Comparison of ENCODE assay signal across 2 cellular contexts in genomic region chr10:101939273-101939635, GRCh38.
A peak's percentile ranks its signal among the peaks of the same experiment; 100 is the strongest.
TF ChIP-seq lines count a peak whose summit lies in the region.

No MANE protein-coding gene starts in this region.

TF ChIP-seq in A549, 52 proteins besides CTCF, POLR2A, EP300 and RAD21 (continued from another document and continues in another):
- TF ChIP-seq CBX2 (IDR thresholded peaks at IDR 0.05; ENCODE audit: borderline replicate concordance, low read depth) (no peak), HDAC2 (IDR thresholded peaks at IDR 0.05) (no peak), JUNB (IDR thresholded peaks at IDR 0.05) (peak; percentile 88), ZC3H11A (IDR thresholded peaks at IDR 0.05) (no peak), REST (IDR thresholded peaks at IDR 0.05) (no peak), HEYL (CRISPR knock-in tag; IDR thresholded peaks at IDR 0.05) (no peak), CHD2 (IDR thresholded peaks at IDR 0.05; ENCODE audit: low read length, partially characterized antibody) (no peak), MAX (IDR thresholded peaks at IDR 0.05) (no peak), KDM5A (IDR thresholded peaks at IDR 0.05) (no peak), ATOH8 (CRISPR knock-in tag; IDR thresholded peaks at IDR 0.05; ENCODE audit: low read depth) (no peak), RCOR1 (IDR thresholded peaks at IDR 0.05; ENCODE audit: low read depth, low read length) (no peak), CHD4 (IDR thresholded peaks at IDR 0.05; ENCODE audit: borderline replicate concordance) (no peak), SREBF2 (IDR thresholded peaks at IDR 0.05) (no peak), SMC3 (IDR thresholded peaks at IDR 0.05) (no peak), BHLHE40 (IDR thresholded peaks at IDR 0.05; ENCODE audit: low read depth, low read length) (no peak), KDM1A (IDR thresholded peaks at IDR 0.05; ENCODE audit: low read depth) (no peak), TFCP2L1 (CRISPR knock-in tag; IDR thresholded peaks at IDR 0.05) (no peak), ELK1 (IDR thresholded peaks at IDR 0.05; ENCODE audit: low read depth, low read length) (no peak), MAFK (IDR thresholded peaks at IDR 0.05; ENCODE audit: partially characterized antibody) (peak; percentile 4), FOSB (CRISPR knock-in tag; IDR thresholded peaks at IDR 0.05) (no peak), MYC (IDR thresholded peaks at IDR 0.05; ENCODE audit: borderline replicate concordance, low read length) (no peak), USF2 (IDR thresholded peaks at IDR 0.05) (no peak), NPAS2 (CRISPR knock-in tag; IDR thresholded peaks at IDR 0.05; ENCODE audit: borderline replicate concordance) (no peak), POLR2AphosphoS2 (conservative IDR thresholded peaks at IDR 0.05; ENCODE audit: low read length) (no peak), E2F6 (IDR thresholded peaks at IDR 0.05; ENCODE audit: borderline replicate concordance, low read depth) (no peak), TP53 (CRISPR knock-in tag; IDR thresholded peaks at IDR 0.05) (no peak), CEBPB (IDR thresholded peaks at IDR 0.05) (peak; percentile 85 to 90), ZSCAN20 (CRISPR knock-in tag; IDR thresholded peaks at IDR 0.05) (no peak), BCL3 (IDR thresholded peaks at IDR 0.05) (peak; percentile 57; the same call in 1 of the 3 replicates)

TF ChIP-seq in IMR-90, 13 proteins besides CTCF, POLR2A, EP300 and RAD21 (continued from another document):
- TF ChIP-seq USF2 (IDR thresholded peaks at IDR 0.05; ENCODE audit: low read depth, low read length) (no peak), BHLHE40 (IDR thresholded peaks at IDR 0.05; ENCODE audit: low read depth, low read length) (peak; percentile 29; the same call in 1 of the 2 replicates), MAFK (IDR thresholded peaks at IDR 0.05; ENCODE audit: low read depth, low read length) (no peak)
